1 cellular context compared by ENCODE assay signal in genomic region chr20:44428174-44429016, GRCh38.
A peak's percentile ranks its signal among the peaks of the same experiment; 100 is the strongest.
TF ChIP-seq lines count a peak whose summit lies in the region.

No MANE protein-coding gene starts in this region.

TF ChIP-seq in HepG2, 621 proteins besides CTCF, POLR2A, EP300 and RAD21 (continued from another document and continues in another):
- no peak for TF ChIP-seq ZNF530 (CRISPR knock-in tag; IDR thresholded peaks at IDR 0.05; ENCODE audit: low read depth)
- peak; percentile 48; the same call in 1 of the 2 replicates for TF ChIP-seq FOXC1 (CRISPR knock-in tag; IDR thresholded peaks at IDR 0.05; ENCODE audit: borderline replicate concordance)
- peak; percentile 82 for TF ChIP-seq RERE (CRISPR knock-in tag; IDR thresholded peaks at IDR 0.05; ENCODE audit: low read depth)
- TF ChIP-seq ZNF766 (CRISPR knock-in tag; IDR thresholded peaks at IDR 0.05; ENCODE audit: borderline replicate concordance): 0 out of 2 replicates have a peak, but pooled peaks have one; percentile 8
- TF ChIP-seq PHF8 (CRISPR knock-in tag; IDR thresholded peaks at IDR 0.05): no peak
- peak; percentile 49; the same call in 1 of the 2 replicates for TF ChIP-seq JUNB (CRISPR knock-in tag; IDR thresholded peaks at IDR 0.05; ENCODE audit: borderline replicate concordance)
- TF ChIP-seq ZBTB43 (CRISPR knock-in tag; conservative IDR thresholded peaks at IDR 0.05): no peak
- peak; percentile 97 for TF ChIP-seq POGZ (CRISPR knock-in tag; IDR thresholded peaks at IDR 0.05)
- no peak for TF ChIP-seq ZNF577 (CRISPR knock-in tag; IDR thresholded peaks at IDR 0.05; ENCODE audit: borderline replicate concordance, low read depth)
- no peak for TF ChIP-seq ZNF407 (CRISPR knock-in tag; IDR thresholded peaks at IDR 0.05; ENCODE audit: not compliant biosample characterization)
- TF ChIP-seq POLR2AphosphoS2 (IDR thresholded peaks at IDR 0.05; ENCODE audit: low read depth, low read length): peak; percentile 76; the same call in 1 of the 2 replicates
- peak; percentile 93 for TF ChIP-seq THRA (CRISPR knock-in tag; IDR thresholded peaks at IDR 0.05; ENCODE audit: borderline replicate concordance)
- no peak for TF ChIP-seq PCBP2 (optimal IDR thresholded peaks at IDR 0.05; ENCODE audit: low read depth, low read length, poor library complexity, severe bottlenecking)
- no peak for TF ChIP-seq HDAC6 (IDR thresholded peaks at IDR 0.05; ENCODE audit: low read depth, low read length)
- peak; percentile 38; the same call in 1 of the 2 replicates for TF ChIP-seq PRDM4 (CRISPR knock-in tag; IDR thresholded peaks at IDR 0.05; ENCODE audit: borderline replicate concordance)
- TF ChIP-seq THAP9 (CRISPR knock-in tag; IDR thresholded peaks at IDR 0.05; ENCODE audit: borderline replicate concordance): peak; percentile 55; the same call in 1 of the 2 replicates
- no peak for TF ChIP-seq ZNF563 (CRISPR knock-in tag; IDR thresholded peaks at IDR 0.05)
- TF ChIP-seq ZFP91 (CRISPR knock-in tag; IDR thresholded peaks at IDR 0.05; ENCODE audit: borderline replicate concordance): peak; percentile 56; the same call in 1 of the 2 replicates
- TF ChIP-seq ZBTB34 (CRISPR knock-in tag; IDR thresholded peaks at IDR 0.05): peak; percentile 63
- TF ChIP-seq ZNF777 (CRISPR knock-in tag; IDR thresholded peaks at IDR 0.05): no peak
- TF ChIP-seq TP53 (CRISPR knock-in tag; conservative IDR thresholded peaks at IDR 0.05): no peak; the same call in 1 of the 2 replicates
- TF ChIP-seq SRSF9 (IDR thresholded peaks at IDR 0.05; ENCODE audit: borderline replicate concordance, insufficient read depth, low read depth, low read length, poor library complexity, severe bottlenecking): no peak
- no peak for TF ChIP-seq ZMAT5 (CRISPR knock-in tag; IDR thresholded peaks at IDR 0.05; ENCODE audit: borderline replicate concordance, low read depth)
- TF ChIP-seq NAIF1 (CRISPR knock-in tag; IDR thresholded peaks at IDR 0.05; ENCODE audit: borderline replicate concordance): no peak
- peak; percentile 94 for TF ChIP-seq ZMYM3 (CRISPR knock-in tag; IDR thresholded peaks at IDR 0.05)
